Comparison of ENCODE assay signal across 8 cellular contexts in genomic region chr3:125915792-125916375, GRCh38. TPM values are rescaled to one million over a fixed set of nuclear protein-coding genes. Genes with fewer than 3 reads are reported as not detected.
DNase-seq lines count a peak whose midpoint lies in the region; ATAC-seq and TF ChIP-seq lines count a peak whose summit lies in the region.
"Not testable (repeated sequence)": the region's sequence is repeated elsewhere in the genome, so short reads cannot be mapped to it uniquely, and the experiment has no call there.

No MANE protein-coding gene starts in this region.

- TF ChIP-seq POLR2A in right lobe of liver (IDR thresholded peaks at IDR 0.05): not testable (repeated sequence)

- H3K36me3 Mint-ChIP-seq in CD14-positive monocyte; activated CD4-positive, alpha-beta memory T cell treated with anti-CD3 and anti-CD28 coated beads for 36 hours: not testable (repeated sequence)

- POLR2A ChIA-PET in activated CD4-positive, alpha-beta memory T cell treated with anti-CD3 and anti-CD28 coated beads for 36 hours (lab: Charles Lee): not testable (repeated sequence)

- H3K9me3 ChIP-seq in right lobe of liver: not testable (repeated sequence)

- peak; percentile 89 for ATAC-seq in GM19455 (IDR thresholded peaks at IDR 0.05; ENCODE audit: unreplicated experiment)
- peak; percentile 90 for ATAC-seq in HG03575 (IDR thresholded peaks at IDR 0.05; ENCODE audit: extremely low read depth, insufficient number of reproducible peaks, low FRiP score, unreplicated experiment)
- ATAC-seq in right lobe of liver: peak; percentile 82 to 85 (median 82)

- CTCF ChIA-PET in activated CD4-positive, alpha-beta memory T cell treated with anti-CD3 and anti-CD28 coated beads for 36 hours (lab: Charles Lee): interaction anchor here (1.7 kb wide), 1 partner anchor 150 kb away, joined by 5 read pairs; no protein-coding TSS in a partner anchor

- peak overlapping the region; percentile 89 to 96 (median 95) for H3K27ac Mint-ChIP-seq in CD14-positive monocyte
- peak overlapping the region; percentile 83 for H3K27ac Mint-ChIP-seq in activated CD4-positive, alpha-beta memory T cell treated with anti-CD3 and anti-CD28 coated beads for 36 hours

- H3K4me3 ChIP-seq in right lobe of liver: peak overlapping the region; percentile 61 to 78 (median 69)

- not testable (repeated sequence) for TF ChIP-seq CTCF in CD14-positive monocyte (IDR thresholded peaks at IDR 0.05); right lobe of liver (IDR thresholded peaks at IDR 0.05)

- not testable (repeated sequence) for H3K36me3 ChIP-seq in right lobe of liver

- 1% methylated on average over 30 of the region's 40 CpGs for WGBS in right lobe of liver (ENCODE audit: insufficient coverage, low coverage, low lambda C conversion rate, missing lambda C conversion rate)

- peak overlapping the region; percentile 71 for H3K27ac ChIP-seq in right lobe of liver

- peaks cover 11% of the 10 kb centered on the region for H3K4me1 Mint-ChIP-seq in CD14-positive monocyte
- H3K4me1 Mint-ChIP-seq in activated CD4-positive, alpha-beta memory T cell treated with anti-CD3 and anti-CD28 coated beads for 36 hours (ENCODE audit: low read depth): peaks cover 23% of the 10 kb centered on the region

- H3K27me3 ChIP-seq in right lobe of liver: not testable (repeated sequence)

- not testable (repeated sequence) for H3K4me1 ChIP-seq in right lobe of liver

- not testable (repeated sequence) for H3K27me3 Mint-ChIP-seq in CD14-positive monocyte (ENCODE audit: low read depth in 3 of 3); activated CD4-positive, alpha-beta memory T cell treated with anti-CD3 and anti-CD28 coated beads for 36 hours

- peak overlapping the region; percentile 83 to 91 for H3K4me3 Mint-ChIP-seq in CD14-positive monocyte
- H3K4me3 Mint-ChIP-seq in activated CD4-positive, alpha-beta memory T cell treated with anti-CD3 and anti-CD28 coated beads for 36 hours: peak overlapping the region; percentile 84

- DNase-seq in CD14-positive monocyte (ENCODE audit: low spot score) (peak; percentile 100), NCI-H82 (lab: John Stamatoyannopoulos, UW) (peak; percentile 100), dermis microvascular lymphatic vessel endothelial cell (ENCODE audit: low read depth in 2 of 2) (peak; percentile 93 to 99), right lobe of liver (peak; percentile 100)
- peak; percentile 100 for DNase-seq in activated CD4-positive, alpha-beta memory T cell treated with anti-CD3 and anti-CD28 coated beads for 36 hours
- DNase-seq in stimulated activated CD4-positive, alpha-beta T cell treated with anti-CD3 and anti-CD28 coated beads, Interleukin-4, amount 100 ng/mL, for 24 hours: peak; percentile 100

- intact Hi-C loops in CD14-positive monocyte (cut with micrococcal nuclease): loop anchor here (5.0 to 10.0 kb wide), 4 partner anchors 311 to 559 kb away; partner anchors contain the start of genes ZXDC (in 2 of the 2) and KLF15 (in 1 of the 2)
- intact Hi-C loops in activated CD4-positive, alpha-beta memory T cell treated with anti-CD3 and anti-CD28 coated beads for 36 hours (cut with micrococcal nuclease): loop anchor here (1.0 to 5.0 kb wide), 6 partner anchors 150 to 1756 kb away; partner anchors contain the start of genes ABTB1, OSBPL11 and ZNF148
- intact Hi-C loops in right lobe of liver (cut with DNase I): not testable (repeated sequence)

- H3K9me3 Mint-ChIP-seq in CD14-positive monocyte; activated CD4-positive, alpha-beta memory T cell treated with anti-CD3 and anti-CD28 coated beads for 36 hours: not testable (repeated sequence)

RNA-seq across cellular contexts. Expression of gene ROPN1B, which starts 53.1 kb away (rescaled TPM):
- polyA plus RNA-seq in CD14-positive monocyte: not detected
- total RNA-seq in activated CD4-positive, alpha-beta memory T cell treated with anti-CD3 and anti-CD28 coated beads for 36 hours: not detected
- not detected in 2 replicates for total RNA-seq in dermis microvascular lymphatic vessel endothelial cell
- 1 to 10 TPM in 1 of 6 experiments, under 1 TPM in 4, not detected in 1; 0.46 to 2.0 (median 0.60) TPM for total RNA-seq in right lobe of liver

Comparison
In these comparisons a context has a peak if more than half of its experiments do, and no peak if none do; other contexts are left out.
1. Peak in every context shown above with its lines: DNase-seq, ATAC-seq, H3K4me3 ChIP-seq and H3K27ac ChIP-seq.